ENCODE assay signal across 21 cellular contexts in genomic region chr21:35238119-35238518, GRCh38.
"Had no signal": no experiment of that assay in that cellular context is flagged by ENCODE, and none has a peak within 500 bp of the region (broad histone marks: within the 10 kb centered on the region; RNA-seq: fewer than 3 reads in every experiment).

No MANE protein-coding gene starts in this region.

- H3K9me3 ChIP-seq: breast epithelium had no signal

- H3K4me3 ChIP-seq: breast epithelium, PC-9 had no signal

- H3K4me3 Mint-ChIP-seq: activated CD8-positive, alpha-beta T cell treated with anti-CD3 and anti-CD28 coated beads, Interleukin-2, amount 10 ng/mL, durations not matched to agents 7 days and 5 days; activated naive CD4-positive, alpha-beta T cell treated with anti-CD3 and anti-CD28 coated beads for 36 hours; activated naive CD8-positive, alpha-beta T cell treated with anti-CD3 and anti-CD28 coated beads, Interleukin-2, amount 10 ng/mL, durations not matched to agents 7 days and 5 days; T-helper 17 cell had no signal

- DNase-seq: activated CD4-positive, CD25-positive, alpha-beta regulatory T cell; activated CD8-positive, alpha-beta memory T cell treated with anti-CD3 and anti-CD28 coated beads, Interleukin-2, amount 50 U/mL, for 48 hours; activated CD8-positive, alpha-beta T cell treated with anti-CD3 and anti-CD28 coated beads, Interleukin-2, amount 10 ng/mL, durations not matched to agents 7 days and 5 days; activated gamma-delta T cell; activated naive CD4-positive, alpha-beta T cell treated with anti-CD3 and anti-CD28 coated beads for 36 hours; activated naive CD8-positive, alpha-beta T cell treated with anti-CD3 and anti-CD28 coated beads, Interleukin-2, amount 10 ng/mL, durations not matched to agents 7 days and 5 days; activated T-cell treated with anti-CD3 and anti-CD28 coated beads, Interleukin-2, amount 50 U/mL, for 1 hour; aorta; caudate nucleus; Kasumi-1; KBM-7; NCI-H1105 treated with DMSO at 0.1 percent for 48 hours; NCI-H1436 treated with DMSO at 0.1 percent for 48 hours; NCI-H187; NCI-H2081; NCI-H510A treated with DMSO at 0.1 percent for 48 hours; PC-9; SHP77 treated with DMSO at 0.1 percent for 48 hours; T-helper 17 cell had no signal

- H3K27me3 ChIP-seq: breast epithelium had no signal

- H3K27ac Mint-ChIP-seq: activated CD8-positive, alpha-beta T cell treated with anti-CD3 and anti-CD28 coated beads, Interleukin-2, amount 10 ng/mL, durations not matched to agents 7 days and 5 days; activated naive CD4-positive, alpha-beta T cell treated with anti-CD3 and anti-CD28 coated beads for 36 hours; activated naive CD8-positive, alpha-beta T cell treated with anti-CD3 and anti-CD28 coated beads, Interleukin-2, amount 10 ng/mL, durations not matched to agents 7 days and 5 days; T-helper 17 cell had no signal

- H3K4me1 ChIP-seq: breast epithelium had no signal

- H3K27ac ChIP-seq: breast epithelium, PC-9, VCaP had no signal

- ATAC-seq: activated CD8-positive, alpha-beta T cell treated with anti-CD3 and anti-CD28 coated beads, Interleukin-2, amount 10 ng/mL, durations not matched to agents 7 days and 5 days; T-helper 17 cell had no signal

- H3K36me3 ChIP-seq: breast epithelium had no signal
